ENCODE assay signal across 21 cellular contexts in the genomic region with DNA sequence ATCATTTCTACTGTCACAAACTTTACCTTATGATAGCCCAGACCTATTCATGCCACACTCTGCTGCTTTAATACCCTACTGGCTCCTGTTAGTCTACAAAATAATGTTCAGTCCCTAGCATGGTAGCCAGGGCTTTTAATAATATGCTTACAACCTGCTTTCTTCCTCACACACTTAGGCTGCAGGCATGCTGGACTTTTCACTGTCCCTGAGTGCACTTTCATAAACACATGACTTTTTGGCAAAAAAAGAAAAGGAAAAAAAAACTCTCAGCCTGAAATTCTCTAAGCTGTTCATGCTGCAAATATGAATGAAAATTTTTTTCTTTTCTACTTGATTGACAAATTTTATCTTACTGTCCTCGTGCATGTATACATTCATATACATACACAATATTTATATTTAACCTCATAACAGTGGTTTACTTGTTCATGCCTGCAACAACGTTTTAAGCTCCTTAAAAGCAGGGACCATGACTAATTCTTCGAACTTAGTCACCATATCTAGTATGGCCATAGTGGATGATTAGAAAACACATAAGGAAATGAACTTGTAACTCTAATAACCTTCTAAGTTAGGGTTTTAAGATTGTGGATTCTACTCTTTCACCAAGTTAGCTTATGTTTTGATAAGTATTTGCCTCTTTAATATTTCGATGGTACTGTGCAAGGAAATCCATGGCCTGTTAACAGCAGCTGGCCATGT.
DNase-seq lines count a peak whose midpoint lies in the region; ATAC-seq and TF ChIP-seq lines count a peak whose summit lies in the region.
"Had no signal": no experiment of that assay in that cellular context is flagged by ENCODE, and none has a peak within 500 bp of the region (broad histone marks: within the 10 kb centered on the region; RNA-seq: fewer than 3 reads in every experiment).

No MANE protein-coding gene starts in this region.

- no peaks in the 10 kb centered on the region for H3K9me3 Mint-ChIP-seq in activated CD8-positive, alpha-beta T cell treated with anti-CD3 and anti-CD28 coated beads, Interleukin-2, amount 10 ng/mL, durations not matched to agents 7 days and 5 days (ENCODE audit: insufficient read depth)

- H3K4me3 Mint-ChIP-seq in activated CD8-positive, alpha-beta T cell treated with anti-CD3 and anti-CD28 coated beads, Interleukin-2, amount 10 ng/mL, durations not matched to agents 7 days and 5 days = no peak overlapping the region
- H3K4me3 Mint-ChIP-seq: activated naive CD8-positive, alpha-beta T cell; activated T-cell treated with anti-CD3 and anti-CD28 coated beads, Interleukin-2, amount 50 U/mL, for 24 hours; B cell had no signal

- CTCF ChIA-PET in SK-N-SH (lab: Yijun Ruan, JAX) = no interaction called here
- CTCF ChIA-PET in activated CD8-positive, alpha-beta T cell treated with anti-CD3 and anti-CD28 coated beads, Interleukin-2, amount 10 ng/mL, durations not matched to agents 7 days and 5 days (lab: Charles Lee) = no interaction called here

- TF ChIP-seq CTCF in SK-N-SH (IDR thresholded peaks at IDR 0.05) = no peak
- TF ChIP-seq CTCF in smooth muscle cell (IDR thresholded peaks at IDR 0.05; ENCODE audit: borderline replicate concordance, insufficient read depth, poor library complexity, severe bottlenecking) = no peak

- H3K9ac ChIP-seq in SK-N-SH (peak overlapping the region; percentile 33; the same call in 1 of the 2 replicates), smooth muscle cell (ENCODE audit: low read depth) (no peak overlapping the region)

- H3K27me3 ChIP-seq in SK-N-SH (ENCODE audit: insufficient read depth) (peaks cover 13% of the 10 kb centered on the region; the same call in 1 of the 2 replicates), smooth muscle cell (ENCODE audit: low read depth) (no peaks in the 10 kb centered on the region)
- H3K27me3 ChIP-seq: cardiac muscle cell, neutrophil had no signal

- H3K4me2 ChIP-seq in SK-N-SH = peak overlapping the region; percentile 51; the same call in 1 of the 2 replicates
- peak overlapping the region; percentile 38 for H3K4me2 ChIP-seq in smooth muscle cell

- no peaks in the 10 kb centered on the region for H3K27me3 Mint-ChIP-seq in activated CD8-positive, alpha-beta T cell treated with anti-CD3 and anti-CD28 coated beads, Interleukin-2, amount 10 ng/mL, durations not matched to agents 7 days and 5 days (ENCODE audit: low read depth)
- H3K27me3 Mint-ChIP-seq: activated naive CD8-positive, alpha-beta T cell; activated T-cell treated with anti-CD3 and anti-CD28 coated beads, Interleukin-2, amount 50 U/mL, for 24 hours; B cell had no signal

- H3K4me3 ChIP-seq in SK-N-SH (ENCODE audit: low read depth in 2 of 2, low read length in 1 of 2) (peak overlapping the region in 1 of 2 experiments; percentile 3; a peak in 1 of 4 replicates), smooth muscle cell (no peak overlapping the region)
- H3K4me3 ChIP-seq: cardiac muscle cell, mucosa of descending colon had no signal

- no peak for TF ChIP-seq EP300 in SK-N-SH (IDR thresholded peaks at IDR 0.05; ENCODE audit: borderline replicate concordance in 1 of 2, low read depth in 1 of 2, low read length in 1 of 2)

- POLR2A ChIA-PET in SK-N-SH (lab: Yijun Ruan, JAX) = no interaction called here
- POLR2A ChIA-PET in activated CD8-positive, alpha-beta T cell treated with anti-CD3 and anti-CD28 coated beads, Interleukin-2, amount 10 ng/mL, durations not matched to agents 7 days and 5 days (lab: Charles Lee) = no interaction called here

- no peak for ATAC-seq in GM19328 (IDR thresholded peaks at IDR 0.05; ENCODE audit: unreplicated experiment)
- ATAC-seq in activated CD8-positive, alpha-beta T cell treated with anti-CD3 and anti-CD28 coated beads, Interleukin-2, amount 10 ng/mL, durations not matched to agents 7 days and 5 days = no peak
- ATAC-seq: left colon, mucosa of descending colon had no signal

- 9% methylated on average over 4 of the region's 4 CpGs for WGBS in SK-N-SH (ENCODE audit: low lambda C conversion rate)
- WGBS in smooth muscle cell (ENCODE audit: low lambda C conversion rate) = 19% methylated on average over 4 of the region's 4 CpGs

- DNase-seq in H4 (ENCODE audit: low spot score) = peak; percentile 9
- DNase-seq in SK-N-SH = no peak
- DNase-seq in fibroblast of peridontal ligament (ENCODE audit: extremely low read depth) = peak; percentile 54
- no peak for DNase-seq in smooth muscle cell (lab: John Stamatoyannopoulos, UW; ENCODE audit: unreplicated experiment)
- no peak for DNase-seq in activated CD8-positive, alpha-beta T cell treated with anti-CD3 and anti-CD28 coated beads, Interleukin-2, amount 10 ng/mL, durations not matched to agents 7 days and 5 days
- no peak for DNase-seq in ureter (ENCODE audit: low spot score)
- DNase-seq: activated T-cell treated with anti-CD3 and anti-CD28 coated beads, Interleukin-2, amount 50 U/mL, for 24 hours; H7; KBM-7; left colon; mucosa of descending colon; NCI-H1092 treated with DMSO at 0.1 percent for 48 hours; stimulated activated CD4-positive, alpha-beta T cell treated with anti-CD3 and anti-CD28 coated beads, Interleukin-4, amount 100 ng/mL, for 1 hour; substantia nigra; SW 1271 had no signal

- H3F3A ChIP-seq in SK-N-SH (replicated peaks; ENCODE audit: insufficient read depth) (peaks cover 13% of the 10 kb centered on the region), smooth muscle cell (ENCODE audit: low read depth) (peaks cover 5% of the 10 kb centered on the region)

- no peaks in the 10 kb centered on the region for H3K36me3 Mint-ChIP-seq in activated CD8-positive, alpha-beta T cell treated with anti-CD3 and anti-CD28 coated beads, Interleukin-2, amount 10 ng/mL, durations not matched to agents 7 days and 5 days (ENCODE audit: low read depth)
- H3K36me3 Mint-ChIP-seq: activated naive CD8-positive, alpha-beta T cell had no signal

- H2AFZ ChIP-seq in SK-N-SH (ENCODE audit: low read depth) = peak overlapping the region; percentile 56; the same call in 1 of the 2 replicates
- H2AFZ ChIP-seq in smooth muscle cell (ENCODE audit: low read depth) = no peak overlapping the region

- H3K27ac ChIP-seq in SK-N-SH (ENCODE audit: low read depth in 2 of 2, low read length in 1 of 2) = peak overlapping the region; percentile 79 to 85; a peak in 3 of 4 replicates
- peak overlapping the region; percentile 47 for H3K27ac ChIP-seq in smooth muscle cell (ENCODE audit: low read depth)
- H3K27ac ChIP-seq: cardiac muscle cell, HL-60, neutrophil had no signal

- peaks cover 5% of the 10 kb centered on the region; the same call in 1 of the 2 replicates for H3K9me3 ChIP-seq in SK-N-SH
- H3K9me3 ChIP-seq in smooth muscle cell (replicated peaks; ENCODE audit: low read depth) = peaks cover 3% of the 10 kb centered on the region
- H3K9me3 ChIP-seq: neutrophil had no signal

- H3K4me1 Mint-ChIP-seq in activated CD8-positive, alpha-beta T cell treated with anti-CD3 and anti-CD28 coated beads, Interleukin-2, amount 10 ng/mL, durations not matched to agents 7 days and 5 days (ENCODE audit: low read depth) = no peaks in the 10 kb centered on the region
- H3K4me1 Mint-ChIP-seq: B cell had no signal

- H4K20me1 ChIP-seq in SK-N-SH (ENCODE audit: insufficient read depth) (no peaks in the 10 kb centered on the region), smooth muscle cell (ENCODE audit: low read depth) (no peaks in the 10 kb centered on the region)

- no peak for TF ChIP-seq RAD21 in SK-N-SH (IDR thresholded peaks at IDR 0.05; ENCODE audit: low read length)

- no peaks in the 10 kb centered on the region for H3K9me2 ChIP-seq in SK-N-SH

- no peak overlapping the region for H3K27ac Mint-ChIP-seq in activated CD8-positive, alpha-beta T cell treated with anti-CD3 and anti-CD28 coated beads, Interleukin-2, amount 10 ng/mL, durations not matched to agents 7 days and 5 days
- H3K27ac Mint-ChIP-seq: activated naive CD8-positive, alpha-beta T cell; activated T-cell treated with anti-CD3 and anti-CD28 coated beads, Interleukin-2, amount 50 U/mL, for 24 hours; B cell had no signal

- H3K36me3 ChIP-seq in SK-N-SH (replicated peaks in 1 of 2; ENCODE audit: control insufficient read depth in 1 of 2, insufficient read depth in 2 of 2, low read length in 1 of 2) (peaks cover 0 to 7% of the 10 kb centered on the region in 2 experiments), smooth muscle cell (ENCODE audit: low read depth) (no peaks in the 10 kb centered on the region)
- H3K36me3 ChIP-seq: cardiac muscle cell, neutrophil had no signal

- no peaks in the 10 kb centered on the region for H3K79me2 ChIP-seq in SK-N-SH (ENCODE audit: insufficient read depth)
- no peaks in the 10 kb centered on the region for H3K79me2 ChIP-seq in smooth muscle cell (ENCODE audit: low read depth)

- peaks cover 0 to 11% of the 10 kb centered on the region in 2 experiments; a peak in 2 of 4 replicates for H3K4me1 ChIP-seq in SK-N-SH (ENCODE audit: control insufficient read depth in 1 of 2, insufficient read depth in 2 of 2, low read depth in 1 of 2, low read length in 1 of 2)
- H3K4me1 ChIP-seq in smooth muscle cell (ENCODE audit: low read depth) = no peaks in the 10 kb centered on the region

TF ChIP-seq in SK-N-SH, 30 proteins besides CTCF, POLR2A, EP300 and RAD21:
- peak; percentile 16; the same call in 1 of the 2 replicates for TF ChIP-seq FOSL2 (IDR thresholded peaks at IDR 0.05; ENCODE audit: borderline replicate concordance, low read depth)
- TF ChIP-seq NRF1 (IDR thresholded peaks at IDR 0.05; ENCODE audit: low read depth, low read length) = no peak

Comparison
In these comparisons a context has a peak if more than half of its experiments do, and no peak if none do; other contexts are left out.
1. DNase-seq: peak in H4 (single experiment) and fibroblast of peridontal ligament (single experiment); none in SK-N-SH (single experiment), smooth muscle cell (single experiment), activated CD8-positive, alpha-beta T cell treated with anti-CD3 and anti-CD28 coated beads, Interleukin-2, amount 10 ng/mL, durations not matched to agents 7 days and 5 days (single experiment) and ureter (single experiment).